In the genomic region with DNA sequence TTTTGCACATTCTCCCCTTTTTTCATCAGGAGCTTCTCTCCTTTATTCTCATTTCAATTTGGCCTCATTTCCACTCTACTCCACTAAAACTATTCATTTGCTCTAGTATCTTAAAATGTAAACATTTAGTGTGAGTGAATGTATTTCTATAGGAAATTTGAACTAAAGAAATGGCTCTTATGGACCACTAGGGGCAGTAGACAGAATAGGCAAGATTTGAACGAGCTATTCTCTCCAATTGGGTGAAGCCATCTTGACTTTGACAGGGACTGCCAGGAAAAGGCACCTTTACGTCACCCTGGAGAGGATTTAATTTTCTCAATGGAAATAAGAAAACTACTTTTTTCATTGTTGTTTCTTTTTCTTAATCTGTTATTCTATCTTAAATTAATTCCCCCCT, we compare ENCODE assay signal across 13 cellular contexts.
A peak's percentile ranks its signal among the peaks of the same experiment; 100 is the strongest.
DNase-seq lines count a peak whose midpoint lies in the region; ATAC-seq, FAIRE-seq and TF ChIP-seq lines count a peak whose summit lies in the region.
"Had no signal": no experiment of that assay in that cellular context is flagged by ENCODE, and none has a peak within 500 bp of the region (broad histone marks: within the 10 kb centered on the region; RNA-seq: fewer than 3 reads in every experiment).

No MANE protein-coding gene starts in this region.

- no peak overlapping the region for H3K18ac ChIP-seq in H1 (ENCODE audit: extremely low read depth, low read length)

- no peak overlapping the region for H2AK5ac ChIP-seq in H1 (ENCODE audit: low read depth, low read length)

- H3K36me3 ChIP-seq in A673 (ENCODE audit: insufficient read depth, low read length, poor library complexity, severe bottlenecking) = no peaks in the 10 kb centered on the region
- H3K36me3 ChIP-seq in H1 (ENCODE audit: control insufficient read depth in 2 of 4, insufficient read depth in 4 of 4, low read length in 3 of 4) = no peaks in the 10 kb centered on the region

- no peaks in the 10 kb centered on the region for H3K23me2 ChIP-seq in H1 (ENCODE audit: low read depth, low read length)

- TF ChIP-seq CTCF in A673 (conservative IDR thresholded peaks at IDR 0.05; ENCODE audit: low read depth, low read length) = 0 out of 2 replicates have a peak, but pooled peaks have one; percentile 29
- peak; percentile 45 for TF ChIP-seq CTCF in GM12873 (IDR thresholded peaks at IDR 0.05; ENCODE audit: insufficient read depth, low read depth, low read length, missing control alignments)
- TF ChIP-seq CTCF in H1 (IDR thresholded peaks at IDR 0.05; ENCODE audit: control extremely low read depth in 1 of 3, insufficient read depth in 1 of 3, low read depth in 1 of 3, low read length in 3 of 3) = peak in 1 of 3 experiments; percentile 28; a peak in 1 of 4 replicates

- no peak overlapping the region for H2BK15ac ChIP-seq in H1 (ENCODE audit: low read length)

- H3K4ac ChIP-seq in H1 (replicated peaks; ENCODE audit: insufficient read length, low read depth, low read length) = no peak overlapping the region

- H3K4me3 Mint-ChIP-seq in activated CD4-positive, alpha-beta T cell treated with anti-CD3 and anti-CD28 coated beads for 36 hours = no peak overlapping the region
- H3K4me3 Mint-ChIP-seq: activated B cell treated with CpG ODN at 0.5 μM for 24 hours; CD8-positive, alpha-beta memory T cell had no signal

- no peaks in the 10 kb centered on the region for H4K20me1 ChIP-seq in H1 (replicated peaks in 1 of 2; ENCODE audit: control insufficient read depth in 1 of 2, insufficient read depth in 2 of 2, low read length in 2 of 2)

- H3K27ac Mint-ChIP-seq in activated CD4-positive, alpha-beta T cell treated with anti-CD3 and anti-CD28 coated beads for 36 hours = no peak overlapping the region
- H3K27ac Mint-ChIP-seq: activated B cell treated with CpG ODN at 0.5 μM for 24 hours; CD8-positive, alpha-beta memory T cell had no signal

- H3K9me3 ChIP-seq in A673 (ENCODE audit: low read depth, low read length, poor library complexity, severe bottlenecking) (peaks cover 35% of the 10 kb centered on the region), H1 (ENCODE audit: insufficient read depth in 2 of 2, low read depth in 1 of 2, low read length in 1 of 2) (no peaks in the 10 kb centered on the region)

- H3K4me1 Mint-ChIP-seq in activated CD4-positive, alpha-beta T cell treated with anti-CD3 and anti-CD28 coated beads for 36 hours = no peaks in the 10 kb centered on the region
- H3K4me1 Mint-ChIP-seq: activated B cell treated with CpG ODN at 0.5 μM for 24 hours; CD8-positive, alpha-beta memory T cell had no signal

- H3K9me3 Mint-ChIP-seq in activated CD4-positive, alpha-beta T cell treated with anti-CD3 and anti-CD28 coated beads for 36 hours (ENCODE audit: low read depth) = peaks cover 5% of the 10 kb centered on the region

- no peak overlapping the region for H2BK12ac ChIP-seq in H1 (ENCODE audit: low read depth, low read length)

- no peaks in the 10 kb centered on the region for H3K27me3 ChIP-seq in A673 (replicated peaks; ENCODE audit: insufficient read depth, low read depth, low read length, poor library complexity)
- H3K27me3 ChIP-seq in H1 (replicated peaks in 1 of 4; ENCODE audit: control insufficient read depth in 3 of 4, extremely low read depth in 1 of 4, insufficient read depth in 3 of 4, low read length in 3 of 4) = no peaks in the 10 kb centered on the region

- no peak overlapping the region for H3K14ac ChIP-seq in H1 (ENCODE audit: insufficient read length)

- no peak for ATAC-seq in activated CD4-positive, alpha-beta T cell treated with anti-CD3 and anti-CD28 coated beads for 36 hours
- ATAC-seq in GM18861 (IDR thresholded peaks at IDR 0.05; ENCODE audit: unreplicated experiment) (no peak), HG03045 (IDR thresholded peaks at IDR 0.05; ENCODE audit: unreplicated experiment) (no peak)

- DNase-seq in A673 (ENCODE audit: low spot score) = peak; percentile 0
- DNase-seq in NCI-H69 (lab: John Stamatoyannopoulos, UW) = peak; percentile 25
- DNase-seq in H1 (ENCODE audit: low read depth in 1 of 2, low spot score in 2 of 2) = no peak
- DNase-seq in activated CD4-positive, alpha-beta T cell treated with anti-CD3 and anti-CD28 coated beads for 36 hours = no peak
- DNase-seq in NOMO-1 (lab: John Stamatoyannopoulos, UW; ENCODE audit: unreplicated experiment in 2 of 2) = no peak
- DNase-seq: activated B cell treated with CpG ODN at 0.5 μM for 24 hours; CD8-positive, alpha-beta memory T cell; cortex of kidney; NK-92 treated with Interleukin-12 subunit alpha and Interleukin-12 subunit beta, amount 100 ng/mL, for 24 hours; stimulated activated CD4-positive, alpha-beta T cell treated with anti-CD3 and anti-CD28 coated beads, Interleukin-1b, Interleukin-23, amount 100 ng/mL, for 48 hours had no signal

- no peak overlapping the region for H4K8ac ChIP-seq in H1 (ENCODE audit: extremely low read depth, insufficient read depth, low read length)

- H4K91ac ChIP-seq in H1 (replicated peaks; ENCODE audit: insufficient read length, low read length) = no peak overlapping the region

- CTCF ChIA-PET in A673 (lab: Charles Lee) (no interaction called here), H1 (lab: Charles Lee; ENCODE audit: partially characterized antibody) (interaction anchor here (0.8 to 2.9 kb wide), 18 partner anchors 10 to 409 kb away, joined by 3 to 10 read pairs (median 4); no protein-coding TSS in a partner anchor)
- CTCF ChIA-PET in activated CD4-positive, alpha-beta T cell treated with anti-CD3 and anti-CD28 coated beads for 36 hours (lab: Charles Lee) = interaction anchor here (1.4 kb wide), 1 partner anchor 12 kb away, joined by 3 read pairs; no protein-coding TSS in a partner anchor

- no peak overlapping the region for H2BK120ac ChIP-seq in H1 (replicated peaks; ENCODE audit: low read depth, low read length)

- H3K79me1 ChIP-seq in H1 (ENCODE audit: low read depth, low read length) = no peaks in the 10 kb centered on the region

- intact Hi-C loops in A673 (cut with micrococcal nuclease; ENCODE audit: unreplicated experiment) = no loop called here
- intact Hi-C loops in activated CD4-positive, alpha-beta T cell treated with anti-CD3 and anti-CD28 coated beads for 36 hours (cut with DNase I, micrococcal nuclease) = no loop called here

- peak in 1 of 2 experiments; percentile 15; a peak in 3 of 4 replicates for TF ChIP-seq RAD21 in H1 (IDR thresholded peaks at IDR 0.05 in 1 of 2, conservative IDR thresholded peaks at IDR 0.05 in 1 of 2; ENCODE audit: low read depth in 2 of 2, low read length in 2 of 2)

- no peak overlapping the region for H2BK20ac ChIP-seq in H1 (ENCODE audit: low read length)

- POLR2A ChIA-PET in A673 (lab: Charles Lee; ENCODE audit: low non-redundant PET) = no interaction called here
- POLR2A ChIA-PET in H1 (lab: Charles Lee; ENCODE audit: partially characterized antibody) = no interaction called here
- POLR2A ChIA-PET in activated CD4-positive, alpha-beta T cell treated with anti-CD3 and anti-CD28 coated beads for 36 hours (lab: Charles Lee) = no interaction called here

- H3K27me3 Mint-ChIP-seq in activated CD4-positive, alpha-beta T cell treated with anti-CD3 and anti-CD28 coated beads for 36 hours = no peaks in the 10 kb centered on the region
- H3K27me3 Mint-ChIP-seq: activated B cell treated with CpG ODN at 0.5 μM for 24 hours; CD8-positive, alpha-beta memory T cell had no signal

- H2AFZ ChIP-seq in H1 (ENCODE audit: low read length) = no peak overlapping the region

- H3K4me3 ChIP-seq in A673 (ENCODE audit: low read depth, low read length, poor library complexity, severe bottlenecking) (no peak overlapping the region), H1 (ENCODE audit: extremely low read depth in 1 of 4, insufficient read depth in 2 of 4, low read depth in 3 of 4, low read length in 4 of 4) (no peak overlapping the region)

- no peak overlapping the region for H4K5ac ChIP-seq in H1 (ENCODE audit: insufficient read length, low read depth, low read length)

- H3K56ac ChIP-seq in H1 (replicated peaks; ENCODE audit: insufficient read length, low read depth, low read length) = no peak overlapping the region

- no peak for FAIRE-seq in H1 (lab: Jason Lieb, UNC)

- H2BK5ac ChIP-seq in H1 (ENCODE audit: low read depth, low read length) = no peak overlapping the region

- no peak overlapping the region for H3K27ac ChIP-seq in A673 (ENCODE audit: low read depth, low read length, poor library complexity, severe bottlenecking)
- no peak overlapping the region for H3K27ac ChIP-seq in H1 (ENCODE audit: low read depth, low read length)

- no peak overlapping the region for H3K23ac ChIP-seq in H1 (ENCODE audit: insufficient read length)

- H3K36me3 Mint-ChIP-seq in activated CD4-positive, alpha-beta T cell treated with anti-CD3 and anti-CD28 coated beads for 36 hours (ENCODE audit: low read depth) = no peaks in the 10 kb centered on the region
- H3K36me3 Mint-ChIP-seq: CD8-positive, alpha-beta memory T cell had no signal

- H3K79me2 ChIP-seq in H1 (ENCODE audit: control insufficient read depth in 1 of 2, insufficient read depth in 2 of 2, low read length in 2 of 2) = no peaks in the 10 kb centered on the region

- 88% methylated on average over 2 of the region's 2 CpGs; no CpG with 5 or more reads in 1 of the 2 experiments for WGBS in H1 (ENCODE audit: extremely low coverage in 1 of 2, insufficient coverage in 1 of 2, insufficient read length in 1 of 2, insufficient replicate concordance in 2 of 2, low coverage in 1 of 2, low lambda C conversion rate in 2 of 2, missing lambda C conversion rate in 1 of 2), 2 experiments

- H3K4me1 ChIP-seq in A673 (ENCODE audit: insufficient read depth, low read length, poor library complexity, severe bottlenecking) (no peaks in the 10 kb centered on the region), H1 (replicated peaks in 1 of 4; ENCODE audit: control insufficient read depth in 3 of 4, insufficient read depth in 4 of 4, low read length in 3 of 4) (no peaks in the 10 kb centered on the region)

- H3K9ac ChIP-seq in H1 (replicated peaks in 1 of 4; ENCODE audit: extremely low read depth in 1 of 4, low read depth in 3 of 4, low read length in 3 of 4) = no peak overlapping the region

- H3K4me2 ChIP-seq in H1 (ENCODE audit: insufficient read depth in 1 of 2, low read depth in 2 of 2, low read length in 2 of 2) = no peak overlapping the region

- BruUV-seq in A673 (replicated peaks; lab: Mats Ljungman, UMichigan) = no TSS peak

- TF ChIP-seq EP300 in H1 (IDR thresholded peaks at IDR 0.05; ENCODE audit: borderline replicate concordance in 1 of 2, low read depth in 2 of 2, low read length in 2 of 2) = no peak

- TF ChIP-seq POLR2A in H1 (IDR thresholded peaks at IDR 0.05; ENCODE audit: control extremely low read depth in 1 of 2, low read depth in 2 of 2, low read length in 2 of 2) = no peak

TF ChIP-seq in H1, 55 proteins besides CTCF, POLR2A, EP300 and RAD21 (continues in another document):
- no peak for TF ChIP-seq CREB1 (IDR thresholded peaks at IDR 0.05)
- no peak for TF ChIP-seq KDM1A (IDR thresholded peaks at IDR 0.05; ENCODE audit: borderline replicate concordance, low read length)
- TF ChIP-seq BRCA1 (IDR thresholded peaks at IDR 0.05; ENCODE audit: low read depth, low read length) = no peak
- peak; percentile 65; the same call in 1 of the 2 replicates for TF ChIP-seq YY1 (IDR thresholded peaks at IDR 0.05; ENCODE audit: low read depth, low read length)
- no peak for TF ChIP-seq POLR2AphosphoS5 (IDR thresholded peaks at IDR 0.05; ENCODE audit: low read depth, low read length)
- TF ChIP-seq HDAC6 (IDR thresholded peaks at IDR 0.05; ENCODE audit: low read depth, low read length) = no peak

Comparison
In these comparisons a context has a peak if more than half of its experiments do, and no peak if none do; other contexts are left out.
1. DNase-seq: peak in A673 (single experiment) and NCI-H69 (single experiment); none in H1 (0 of 2), activated CD4-positive, alpha-beta T cell treated with anti-CD3 and anti-CD28 coated beads for 36 hours (single experiment) and NOMO-1 (0 of 2).